Comparison of ENCODE assay signal across 15 cellular contexts in the genomic region with DNA sequence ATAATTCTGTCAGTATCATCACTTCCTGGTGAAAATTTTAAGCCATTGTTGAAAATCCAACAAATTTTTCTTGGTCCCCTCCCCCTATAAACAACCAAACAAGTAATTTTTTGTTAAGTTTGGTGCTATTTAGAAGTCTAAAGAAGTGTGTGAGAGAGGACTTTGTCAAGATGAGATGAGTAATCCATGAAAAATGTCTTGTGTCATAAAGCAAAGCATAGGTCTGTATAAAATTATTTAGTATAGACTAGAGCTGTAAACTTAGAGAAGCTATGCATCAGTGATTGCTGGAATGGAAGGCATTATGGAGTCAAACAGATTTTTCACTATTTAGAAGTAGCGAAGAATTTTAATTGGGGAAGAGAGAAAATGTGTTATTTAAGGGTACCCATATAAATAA. TPM values are rescaled to one million over a fixed set of nuclear protein-coding genes. Genes with fewer than 3 reads are reported as not detected.
DNase-seq lines count a peak whose midpoint lies in the region; ATAC-seq and TF ChIP-seq lines count a peak whose summit lies in the region.
"Had no signal": no experiment of that assay in that cellular context is flagged by ENCODE, and none has a peak within 500 bp of the region (broad histone marks: within the 10 kb centered on the region; RNA-seq: fewer than 3 reads in every experiment).

No MANE protein-coding gene starts in this region.

- H3K9me3 ChIP-seq in Panc1 (ENCODE audit: control insufficient read depth, insufficient read depth, low read depth, low read length) = no peaks in the 10 kb centered on the region
- no peaks in the 10 kb centered on the region for H3K9me3 ChIP-seq in mesenchymal stem cell (ENCODE audit: control insufficient read depth, low read length)

- no peak overlapping the region for H3K4me2 ChIP-seq in mesenchymal stem cell (ENCODE audit: low read length, poor library complexity, severe bottlenecking)

- H3K27me3 ChIP-seq in Panc1 (ENCODE audit: control insufficient read depth, insufficient read depth, low read length) (no peaks in the 10 kb centered on the region), mesenchymal stem cell (ENCODE audit: control insufficient read depth in 1 of 2, insufficient read depth in 1 of 2, low read length in 2 of 2) (no peaks in the 10 kb centered on the region)

- no peak overlapping the region for H3K23ac ChIP-seq in mesenchymal stem cell (ENCODE audit: low read length in 2 of 2)

- POLR2A ChIA-PET in Panc1 (lab: Charles Lee) = no interaction called here

- no peak overlapping the region for H3K18ac ChIP-seq in mesenchymal stem cell (ENCODE audit: low read depth in 1 of 2, low read length in 2 of 2)

- peaks cover 9% of the 10 kb centered on the region for H3K79me1 ChIP-seq in mesenchymal stem cell (replicated peaks; ENCODE audit: low read length, poor library complexity, severe bottlenecking)

- CTCF ChIA-PET in Panc1 (lab: Charles Lee) = interaction anchor here (1.0 kb wide), 1 partner anchor 10 kb away, joined by 4 read pairs; no protein-coding TSS in a partner anchor

- H3K4me3 ChIP-seq in Panc1 (ENCODE audit: low read depth in 2 of 2, low read length in 2 of 2) = no peak overlapping the region
- no peak overlapping the region for H3K4me3 ChIP-seq in mesenchymal stem cell (ENCODE audit: insufficient read depth in 1 of 2, low read depth in 1 of 2, low read length in 2 of 2)

- in situ Hi-C loops in Panc1 (cut with HindIII; ENCODE audit: low pct_unique_long_range_greater_than_20kb, low sequenced_read_pairs) = no loop called here
- in situ Hi-C loops in G401 (cut with HindIII; ENCODE audit: low sequenced_read_pairs) = no loop called here

- 89% methylated on average over 1 of the region's 1 CpG for WGBS in mesenchymal stem cell

- H2BK120ac ChIP-seq in mesenchymal stem cell (ENCODE audit: low read depth, low read length) = no peak overlapping the region

- no peak overlapping the region for H2AK5ac ChIP-seq in mesenchymal stem cell (ENCODE audit: low read length, severe bottlenecking)

- H3K4me1 ChIP-seq in Panc1 (ENCODE audit: control insufficient read depth, insufficient read depth, low read length) = peaks cover 19% of the 10 kb centered on the region
- H3K4me1 ChIP-seq in mesenchymal stem cell (ENCODE audit: control insufficient read depth, insufficient read depth, low read depth, low read length) = peaks cover 9% of the 10 kb centered on the region

- no peak overlapping the region for H3K27ac Mint-ChIP-seq in immature natural killer cell
- H3K27ac Mint-ChIP-seq: activated CD4-positive, alpha-beta memory T cell treated with anti-CD3 and anti-CD28 coated beads for 36 hours; activated T-helper 2 cell treated with anti-CD3 and anti-CD28 coated beads, Interferon-gamma antibody, Interleukin-2, Interleukin-4, amounts not matched to agents 10 μg/mL and 5 μg/mL and 100 μg/mL, durations not matched to agents 14 hours and 24 hours and 36 hours; CD8-positive, alpha-beta T cell had no signal

- H3K4ac ChIP-seq in mesenchymal stem cell (ENCODE audit: low read depth in 1 of 2, low read length in 2 of 2) = no peak overlapping the region

- H3K27ac ChIP-seq in Panc1 (ENCODE audit: low read length) (no peak overlapping the region), mesenchymal stem cell (ENCODE audit: low read length, poor library complexity, severe bottlenecking) (peak overlapping the region; percentile 35)

- TF ChIP-seq CTCF in Panc1 (IDR thresholded peaks at IDR 0.05) = no peak

- H3K4me1 Mint-ChIP-seq in immature natural killer cell = peaks cover 16% of the 10 kb centered on the region in 2 donors

- no peak overlapping the region for H2BK5ac ChIP-seq in mesenchymal stem cell (ENCODE audit: low read depth, low read length, poor library complexity, severe bottlenecking)

- H3K4me3 Mint-ChIP-seq in immature natural killer cell = no peak overlapping the region
- H3K4me3 Mint-ChIP-seq: activated CD4-positive, alpha-beta memory T cell treated with anti-CD3 and anti-CD28 coated beads for 36 hours; CD8-positive, alpha-beta T cell; neural crest cell had no signal

- no peak for ATAC-seq in Panc1
- ATAC-seq: CD8-positive, alpha-beta T cell; stimulated activated naive CD8-positive, alpha-beta T cell treated with anti-CD3 and anti-CD28 coated beads, Interleukin-15, Interleukin-2, amounts not matched to agents 100 U/mL and 50 U/mL, for 24 hours had no signal

- H2BK15ac ChIP-seq in mesenchymal stem cell (ENCODE audit: low read depth, poor library complexity, severe bottlenecking) = no peak overlapping the region

- TSS peak; percentile 40 for BruUV-seq in Panc1 (replicated peaks; lab: Mats Ljungman, UMichigan)

- H3K36me3 ChIP-seq in Panc1 (ENCODE audit: control insufficient read depth, insufficient read depth, low read length) = peaks cover 9% of the 10 kb centered on the region
- H3K36me3 ChIP-seq in mesenchymal stem cell (ENCODE audit: control insufficient read depth in 1 of 2, insufficient read depth in 2 of 2, low read depth in 1 of 2, low read length in 2 of 2) = peaks cover 26 to 93% of the 10 kb centered on the region in 2 experiments

- intact Hi-C loops in Panc1 (cut with micrococcal nuclease; ENCODE audit: unreplicated experiment) = no loop called here

- H3K9me3 Mint-ChIP-seq in immature natural killer cell = no peaks in the 10 kb centered on the region
- H3K9me3 Mint-ChIP-seq: activated CD4-positive, alpha-beta memory T cell treated with anti-CD3 and anti-CD28 coated beads for 36 hours; activated T-helper 2 cell treated with anti-CD3 and anti-CD28 coated beads, Interferon-gamma antibody, Interleukin-2, Interleukin-4, amounts not matched to agents 10 μg/mL and 5 μg/mL and 100 μg/mL, durations not matched to agents 14 hours and 24 hours and 36 hours; CD8-positive, alpha-beta T cell had no signal

- H2AFZ ChIP-seq in mesenchymal stem cell (ENCODE audit: low read depth, low read length) = no peak overlapping the region

- H2BK12ac ChIP-seq in mesenchymal stem cell (ENCODE audit: low read length in 2 of 2) = no peak overlapping the region

- H4K91ac ChIP-seq in mesenchymal stem cell (ENCODE audit: low read length) = no peak overlapping the region

- no peak overlapping the region for H4K8ac ChIP-seq in mesenchymal stem cell (ENCODE audit: low read length)

- H3K14ac ChIP-seq in mesenchymal stem cell (ENCODE audit: low read length in 2 of 2) = no peak overlapping the region

- H3K36me3 Mint-ChIP-seq in immature natural killer cell = peaks cover 3 to 32% (median 15%) of the 10 kb centered on the region in 3 donors

- peaks cover 0 to 4% (median 0%) of the 10 kb centered on the region in 3 donors for H3K27me3 Mint-ChIP-seq in immature natural killer cell (ENCODE audit: low read depth in 3 of 3)
- H3K27me3 Mint-ChIP-seq: activated CD4-positive, alpha-beta memory T cell treated with anti-CD3 and anti-CD28 coated beads for 36 hours had no signal

- no peak overlapping the region for H3K9ac ChIP-seq in mesenchymal stem cell (ENCODE audit: low read length)

- DNase-seq in EH (ENCODE audit: low read depth) (peak; percentile 76), Panc1 (ENCODE audit: low read depth, low spot score) (no peak), dedifferentiated amniotic fluid mesenchymal stem cell (ENCODE audit: extremely low spot score) (peak; percentile 50), mesenchymal stem cell (peak; percentile 61), NCI-H1092 (lab: John Stamatoyannopoulos, UW) (no peak), G401 (ENCODE audit: low spot score) (no peak), immature natural killer cell (no peak), CD1c-positive myeloid dendritic cell (ENCODE audit: extremely low spot score) (no peak)
- DNase-seq: activated CD4-positive, alpha-beta memory T cell treated with anti-CD3 and anti-CD28 coated beads for 36 hours; CD8-positive, alpha-beta T cell; NCI-H1436; NCI-H510A treated with DMSO at 0.1 percent for 48 hours; stimulated activated naive CD8-positive, alpha-beta T cell treated with anti-CD3 and anti-CD28 coated beads, Interleukin-15, Interleukin-2, amounts not matched to agents 100 U/mL and 50 U/mL, for 24 hours had no signal

RNA-seq across cellular contexts. Expression of gene MAPK6, which starts 31.4 kb away (rescaled TPM):
- 66.6 TPM for total RNA-seq in Panc1 (2021; ENCODE audit: unreplicated experiment)
- 30.3 TPM for polyA plus RNA-seq in Panc1 (2012; ENCODE audit: insufficient read length)
- 52.4 TPM for polyA plus RNA-seq in mesenchymal stem cell (2013, experiment 1 of 2)
- polyA plus RNA-seq in mesenchymal stem cell (2013, experiment 2 of 2) = 53.5 TPM
- total RNA-seq in G401 (2014; rRNA removed; shearing (Covaris generic)) = 51.4 and 70.7 TPM in 2 replicates
- polyA plus RNA-seq in immature natural killer cell = 1 to 10 TPM; 2.4 to 5.1 (median 4.9) TPM

Comparison
In these comparisons a context has a peak if more than half of its experiments do, and no peak if none do; other contexts are left out.
1. DNase-seq: peak in EH (single experiment), dedifferentiated amniotic fluid mesenchymal stem cell (single experiment) and mesenchymal stem cell (single experiment); none in Panc1 (single experiment), NCI-H1092 (single experiment), G401 (single experiment), immature natural killer cell (0 of 3) and CD1c-positive myeloid dendritic cell (single experiment).